17 cellular contexts compared by ENCODE assay signal in the genomic region with DNA sequence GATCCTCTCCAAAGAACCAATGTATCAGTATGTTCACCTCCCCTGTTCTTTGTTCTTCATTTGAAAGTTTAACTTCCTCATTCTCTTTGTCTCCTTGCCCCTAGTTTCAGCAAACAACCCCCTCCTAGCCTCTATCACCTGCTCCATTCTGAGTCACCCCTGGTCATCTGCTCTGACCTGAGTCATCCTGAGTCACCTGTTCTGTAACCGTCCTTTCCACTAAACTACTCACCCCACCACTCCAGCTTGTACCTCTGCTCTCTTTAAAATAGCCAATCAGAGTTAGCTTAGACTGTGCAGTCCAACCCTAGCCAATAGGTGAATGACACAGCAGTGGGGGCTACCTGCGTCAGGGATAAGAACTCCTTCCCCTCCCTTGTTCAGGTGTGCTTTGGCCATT.
A peak's percentile ranks its signal among the peaks of the same experiment; 100 is the strongest.
DNase-seq lines count a peak whose midpoint lies in the region; ATAC-seq, FAIRE-seq and TF ChIP-seq lines count a peak whose summit lies in the region.
"Had no signal": no experiment of that assay in that cellular context is flagged by ENCODE, and none has a peak within 500 bp of the region (broad histone marks: within the 10 kb centered on the region; RNA-seq: fewer than 3 reads in every experiment).

No MANE protein-coding gene starts in this region.

- TF ChIP-seq EP300 in HepG2 (IDR thresholded peaks at IDR 0.05; ENCODE audit: low read depth in 2 of 2, low read length in 2 of 2) (no peak), HepG2 (CRISPR knock-in tag; IDR thresholded peaks at IDR 0.05; ENCODE audit: borderline replicate concordance) (no peak)

- no peak overlapping the region for H3K4me2 ChIP-seq in HepG2 (ENCODE audit: low read depth, low read length)
- H3K4me2 ChIP-seq: SK-N-SH had no signal

- H3K36me3 ChIP-seq in HepG2 (replicated peaks in 1 of 2; ENCODE audit: control insufficient read depth in 1 of 2, insufficient read depth in 2 of 2, low read length in 2 of 2) (no peaks in the 10 kb centered on the region), right lobe of liver (no peaks in the 10 kb centered on the region)

- BruUV-seq in HepG2 (replicated peaks; lab: Mats Ljungman, UMichigan), result no TSS peak

- FAIRE-seq in HepG2 (lab: Jason Lieb, UNC), result no peak
- FAIRE-seq: GM19239, K562 had no signal

- DNase-seq in HepG2 (ENCODE audit: low spot score) (no peak), right lobe of liver (no peak), RKO (ENCODE audit: low spot score) (peak; percentile 26), foreskin keratinocyte (peak; percentile 6 to 22), CD1c-positive myeloid dendritic cell (ENCODE audit: extremely low spot score) (no peak)
- no peak for DNase-seq in activated CD8-positive, alpha-beta memory T cell treated with anti-CD3 and anti-CD28 coated beads, Interleukin-2, amount 50 U/mL, for 48 hours
- DNase-seq: CD4-positive, CD25-positive, alpha-beta regulatory T cell; COR-L47; H9; NCI-H1105; NCI-H1694; NCI-H2081 treated with DMSO at 0.1 percent for 48 hours; SHP77 treated with DMSO at 0.1 percent for 48 hours; SK-N-SH had no signal

- H3K4me1 ChIP-seq in HepG2 (ENCODE audit: insufficient read depth, low read length), result no peaks in the 10 kb centered on the region
- H3K4me1 ChIP-seq in right lobe of liver, result no peaks in the 10 kb centered on the region
- no peaks in the 10 kb centered on the region for H3K4me1 ChIP-seq in foreskin keratinocyte

- intact Hi-C loops in HepG2 (cut with micrococcal nuclease; ENCODE audit: unreplicated experiment) (no loop called here), right lobe of liver (cut with DNase I) (no loop called here)

- in situ Hi-C loops in HepG2 (cut with HindIII; ENCODE audit: extremely low pct_ligation_motif_present, low pct_unique_long_range_greater_than_20kb), result no loop called here

- TF ChIP-seq POLR2A in HepG2 (IDR thresholded peaks at IDR 0.05; ENCODE audit: insufficient read depth in 1 of 2, low read depth in 2 of 2, low read length in 2 of 2) (no peak), right lobe of liver (IDR thresholded peaks at IDR 0.05) (no peak)

- ATAC-seq in HepG2 (no peak), right lobe of liver (no peak), foreskin keratinocyte (peak; percentile 45), HG03439 (IDR thresholded peaks at IDR 0.05; ENCODE audit: unreplicated experiment) (no peak)
- ATAC-seq: K562 had no signal

- TF ChIP-seq CTCF in HepG2 (CRISPR knock-in tag; IDR thresholded peaks at IDR 0.05) (no peak), right lobe of liver (IDR thresholded peaks at IDR 0.05) (no peak), foreskin keratinocyte (conservative IDR thresholded peaks at IDR 0.05) (no peak)

- no peaks in the 10 kb centered on the region for H4K20me1 ChIP-seq in HepG2 (ENCODE audit: insufficient read depth, low read length)

- H3K9ac ChIP-seq in HepG2 (ENCODE audit: insufficient read depth, low read depth, low read length), result no peak overlapping the region
- H3K9ac ChIP-seq: SK-N-SH had no signal

- H3K9me3 ChIP-seq in HepG2 (ENCODE audit: low read length) (no peaks in the 10 kb centered on the region; the same call in 1 of the 2 replicates), right lobe of liver (no peaks in the 10 kb centered on the region)
- H3K9me3 ChIP-seq: SK-N-SH had no signal

- H3K4me3 ChIP-seq in HepG2 (replicated peaks in 1 of 3; ENCODE audit: insufficient read depth in 1 of 3, low read depth in 2 of 3, low read length in 3 of 3) (no peak overlapping the region), right lobe of liver (no peak overlapping the region)
- H3K4me3 ChIP-seq: K562 had no signal

- H3K79me2 ChIP-seq in HepG2 (ENCODE audit: insufficient read depth, low read length), result no peaks in the 10 kb centered on the region

- H3K27ac ChIP-seq in HepG2 (ENCODE audit: extremely low read length, insufficient read depth, low read length) (no peak overlapping the region), right lobe of liver (no peak overlapping the region), foreskin keratinocyte (no peak overlapping the region)

- TF ChIP-seq RAD21 in HepG2 (CRISPR knock-in tag; IDR thresholded peaks at IDR 0.05), result no peak

- no peaks in the 10 kb centered on the region for H3K27me3 ChIP-seq in HepG2 (ENCODE audit: control insufficient read depth in 1 of 2, insufficient read depth in 2 of 2, low read length in 2 of 2)
- H3K27me3 ChIP-seq in right lobe of liver, result no peaks in the 10 kb centered on the region
- H3K27me3 ChIP-seq in foreskin keratinocyte, result no peaks in the 10 kb centered on the region

- H2AFZ ChIP-seq in HepG2 (ENCODE audit: low read length), result no peak overlapping the region

- CTCF ChIA-PET in HepG2 (lab: Yijun Ruan, JAX; ENCODE audit: low intra/inter-chr PET ratio, low total read pairs), result no interaction called here

- POLR2A ChIA-PET in HepG2 (lab: Yijun Ruan, JAX), result no interaction called here

- 2% methylated on average over 2 of the region's 2 CpGs for WGBS in HepG2 (ENCODE audit: low lambda C conversion rate)
- 58% methylated on average over 2 of the region's 2 CpGs for WGBS in right lobe of liver (ENCODE audit: insufficient coverage, low coverage, low lambda C conversion rate, missing lambda C conversion rate)

TF ChIP-seq in HepG2, 621 proteins besides CTCF, POLR2A, EP300 and RAD21:
- TF ChIP-seq, protein P1, sequence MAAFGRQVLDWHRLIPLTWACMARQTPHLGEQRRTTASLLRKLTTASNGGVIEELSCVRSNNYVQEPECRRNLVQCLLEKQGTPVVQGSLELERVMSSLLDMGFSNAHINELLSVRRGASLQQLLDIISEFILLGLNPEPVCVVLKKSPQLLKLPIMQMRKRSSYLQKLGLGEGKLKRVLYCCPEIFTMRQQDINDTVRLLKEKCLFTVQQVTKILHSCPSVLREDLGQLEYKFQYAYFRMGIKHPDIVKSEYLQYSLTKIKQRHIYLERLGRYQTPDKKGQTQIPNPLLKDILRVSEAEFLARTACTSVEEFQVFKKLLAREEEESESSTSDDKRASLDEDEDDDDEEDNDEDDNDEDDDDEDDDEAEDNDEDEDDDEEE (CRISPR knock-in tag; IDR thresholded peaks at IDR 0.05), result no peak
- TF ChIP-seq FOSL2 (CRISPR knock-in tag; IDR thresholded peaks at IDR 0.05) (peak; percentile 28; the same call in 1 of the 2 replicates), ZNF253 (CRISPR knock-in tag; IDR thresholded peaks at IDR 0.05; ENCODE audit: borderline replicate concordance) (no peak), REST (IDR thresholded peaks at IDR 0.05; ENCODE audit: borderline replicate concordance in 1 of 2, low read depth in 1 of 2, low read length in 2 of 2) (no peak)

Comparison
In these comparisons a context has a peak if more than half of its experiments do, and no peak if none do; other contexts are left out.
1. DNase-seq: peak in RKO (single experiment) and foreskin keratinocyte (2 of 2); none in HepG2 (single experiment), right lobe of liver (0 of 3), CD1c-positive myeloid dendritic cell (single experiment) and activated CD8-positive, alpha-beta memory T cell treated with anti-CD3 and anti-CD28 coated beads, Interleukin-2, amount 50 U/mL, for 48 hours (single experiment).